18 cellular contexts compared by ENCODE assay signal in the genomic region with DNA sequence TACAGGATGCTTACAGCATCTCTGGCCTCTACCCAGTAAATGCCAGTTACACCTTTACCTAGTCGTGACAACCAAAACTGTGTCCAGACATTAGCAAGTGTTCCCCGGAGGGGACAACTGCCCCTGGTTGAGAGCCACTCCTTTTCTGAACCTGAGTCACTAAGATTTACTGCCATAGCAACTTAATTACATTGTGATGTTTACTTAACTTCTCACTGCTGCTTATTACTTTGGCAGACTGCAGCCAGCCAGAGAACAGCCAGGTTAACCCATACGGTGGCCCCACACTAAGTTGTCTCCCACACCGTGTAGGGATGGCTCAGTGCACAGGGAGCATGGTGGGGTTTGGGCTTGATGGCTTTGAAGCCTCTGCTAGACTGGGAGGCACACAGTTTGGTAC.
DNase-seq lines count a peak whose midpoint lies in the region; ATAC-seq, FAIRE-seq and TF ChIP-seq lines count a peak whose summit lies in the region.
"Had no signal": no experiment of that assay in that cellular context is flagged by ENCODE, and none has a peak within 500 bp of the region (broad histone marks: within the 10 kb centered on the region; RNA-seq: fewer than 3 reads in every experiment).

No MANE protein-coding gene starts in this region.

- TF ChIP-seq CTCF in bronchial epithelial cell (IDR thresholded peaks at IDR 0.05; ENCODE audit: insufficient read depth, low read length, severe bottlenecking) (no peak), pancreas (IDR thresholded peaks at IDR 0.05) (no peak)

- no peak overlapping the region for H3K27ac ChIP-seq in pancreas
- H3K27ac ChIP-seq: body of pancreas, C4-2B, HL-60, stomach had no signal

- H3K36me3 ChIP-seq in bronchial epithelial cell (ENCODE audit: control insufficient read depth, insufficient read depth, low read length): no peaks in the 10 kb centered on the region
- no peaks in the 10 kb centered on the region for H3K36me3 ChIP-seq in pancreas
- H3K36me3 ChIP-seq: stomach had no signal

- peak in 3 of 4 donors; percentile 16 to 81 (median 70) for ATAC-seq in pancreas
- ATAC-seq: body of pancreas; naive thymus-derived CD4-positive, alpha-beta T cell had no signal

- H3K4me3 ChIP-seq in bronchial epithelial cell (ENCODE audit: low read depth, low read length): no peak overlapping the region
- no peak overlapping the region for H3K4me3 ChIP-seq in pancreas
- H3K4me3 ChIP-seq: body of pancreas, stomach had no signal

- DNase-seq in H4 (ENCODE audit: low spot score) (peak; percentile 62), NCI-H345 (lab: John Stamatoyannopoulos, UW) (peak; percentile 76), bronchial epithelial cell (ENCODE audit: low read depth) (peak; percentile 30), pancreas (no peak), AG08395 (ENCODE audit: low spot score) (no peak), pons (ENCODE audit: low spot score) (no peak), NCI-H2196 (lab: John Stamatoyannopoulos, UW; ENCODE audit: unreplicated experiment) (no peak)
- no peak for DNase-seq in activated CD4-positive, alpha-beta T cell treated with anti-CD3 and anti-CD28 coated beads, Interleukin-2, amount 50 U/mL, for 4 hours
- DNase-seq: activated naive CD4-positive, alpha-beta T cell; body of pancreas; effector CD8-positive, alpha-beta T cell; H7; islet precursor cell; naive thymus-derived CD4-positive, alpha-beta T cell; NCI-H446; stomach had no signal

- intact Hi-C loops in pancreas (cut with DNase I): no loop called here

- H3K4me1 ChIP-seq in pancreas: no peaks in the 10 kb centered on the region
- H3K4me1 ChIP-seq: body of pancreas, stomach had no signal

- WGBS in pancreas, 2 donors: 12 to 19% methylated on average over 4 of the region's 4 CpGs

- no peak for FAIRE-seq in bronchial epithelial cell (lab: Jason Lieb, UNC)
- FAIRE-seq in pancreas (lab: Jason Lieb, UNC): no peak

- H3K9me3 ChIP-seq in pancreas: no peaks in the 10 kb centered on the region

- peaks cover 2% of the 10 kb centered on the region for H3K27me3 ChIP-seq in bronchial epithelial cell (ENCODE audit: control insufficient read depth, insufficient read depth, low read length)
- H3K27me3 ChIP-seq in pancreas: no peaks in the 10 kb centered on the region
- H3K27me3 ChIP-seq: body of pancreas, stomach had no signal

Comparison
In these comparisons a context has a peak if more than half of its experiments do, and no peak if none do; other contexts are left out.
1. DNase-seq: peak in H4 (single experiment), NCI-H345 (single experiment) and bronchial epithelial cell (single experiment); none in pancreas (0 of 6), AG08395 (single experiment), activated CD4-positive, alpha-beta T cell treated with anti-CD3 and anti-CD28 coated beads, Interleukin-2, amount 50 U/mL, for 4 hours (0 of 2), pons (single experiment) and NCI-H2196 (single experiment).